Comparison of ENCODE assay signal across 1 cellular context in the genomic region with DNA sequence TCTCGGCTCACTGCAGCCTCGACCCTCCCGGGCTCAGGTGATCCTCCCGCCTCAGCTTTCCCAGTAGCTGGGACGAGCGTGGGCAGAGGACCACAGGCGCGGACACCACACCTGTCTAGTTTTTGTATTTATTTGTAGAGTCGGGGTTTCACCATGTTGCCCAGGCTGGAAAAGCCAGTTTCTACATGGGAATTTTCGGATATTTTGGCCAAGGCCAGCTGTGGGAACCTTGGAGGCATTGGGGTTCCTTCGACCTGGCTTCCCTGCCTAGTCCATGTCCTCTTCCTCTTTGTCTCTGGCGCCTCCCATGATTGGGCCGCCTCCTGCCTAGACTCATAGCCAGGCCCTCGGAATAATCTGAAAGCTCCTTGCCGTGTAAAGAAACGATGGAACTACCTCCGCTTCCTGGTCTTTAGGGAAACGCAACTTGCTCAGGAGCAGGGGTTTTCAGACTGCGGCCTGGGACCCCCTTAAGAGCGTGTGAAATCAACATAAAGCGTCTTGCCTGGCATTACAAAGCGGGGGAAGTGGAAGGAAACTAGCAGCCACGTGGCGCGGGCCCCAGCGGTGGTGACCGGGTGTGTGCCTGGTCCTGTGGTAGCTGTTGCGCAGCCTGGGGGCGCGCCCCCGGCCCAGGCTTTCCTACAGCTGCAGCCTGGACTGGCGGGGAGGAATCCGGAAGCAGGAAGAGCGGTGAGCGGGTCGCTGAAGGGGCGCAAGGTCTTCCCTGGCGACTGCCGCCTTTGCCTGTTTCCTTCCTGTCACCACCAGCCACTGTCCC.
TF ChIP-seq lines count a peak whose summit lies in the region.

No MANE protein-coding gene starts in this region.

TF ChIP-seq in SK-N-SH treated with all-trans-retinoic acid at 6 μM for 48 hours, 23 proteins besides CTCF, POLR2A, EP300 and RAD21 (continued from another document):
- TF ChIP-seq, protein P1, sequence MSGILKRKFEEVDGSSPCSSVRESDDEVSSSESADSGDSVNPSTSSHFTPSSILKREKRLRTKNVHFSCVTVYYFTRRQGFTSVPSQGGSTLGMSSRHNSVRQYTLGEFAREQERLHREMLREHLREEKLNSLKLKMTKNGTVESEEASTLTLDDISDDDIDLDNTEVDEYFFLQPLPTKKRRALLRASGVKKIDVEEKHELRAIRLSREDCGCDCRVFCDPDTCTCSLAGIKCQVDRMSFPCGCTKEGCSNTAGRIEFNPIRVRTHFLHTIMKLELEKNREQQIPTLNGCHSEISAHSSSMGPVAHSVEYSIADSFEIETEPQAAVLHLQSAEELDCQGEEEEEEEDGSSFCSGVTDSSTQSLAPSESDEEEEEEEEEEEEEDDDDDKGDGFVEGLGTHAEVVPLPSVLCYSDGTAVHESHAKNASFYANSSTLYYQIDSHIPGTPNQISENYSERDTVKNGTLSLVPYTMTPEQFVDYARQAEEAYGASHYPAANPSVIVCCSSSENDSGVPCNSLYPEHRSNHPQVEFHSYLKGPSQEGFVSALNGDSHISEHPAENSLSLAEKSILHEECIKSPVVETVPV (CRISPR knock-in tag; IDR thresholded peaks at IDR 0.05), result no peak
- TF ChIP-seq ZNF70 (CRISPR knock-in tag; IDR thresholded peaks at IDR 0.05) (no peak), ZNF565 (CRISPR knock-in tag; conservative IDR thresholded peaks at IDR 0.05; ENCODE audit: low read depth) (no peak)
TF ChIP-seq in SK-N-SH treated with all-trans-retinoic acid at 6 μM for 48 hours: peak in this region for 0.
